In genomic region chr11:64019106-64020031, GRCh38 we compare ENCODE assay signal across 21 cellular contexts. TPM values are rescaled to one million over a fixed set of nuclear protein-coding genes. Genes with fewer than 3 reads are reported as not detected.
"Had no signal": no experiment of that assay in that cellular context is flagged by ENCODE, and none has a peak within 500 bp of the region (broad histone marks: within the 10 kb centered on the region; RNA-seq: fewer than 3 reads in every experiment).

No MANE protein-coding gene starts in this region.

- H3K27me3 Mint-ChIP-seq: activated T-helper 17 cell treated with anti-CD3 and anti-CD28 coated beads, Interleukin-2, amount 50 U/mL, for 72 hours; T-helper 17 cell had no signal

- H3K36me3 ChIP-seq: adrenal gland, prostate gland, uterus had no signal

- H3K9me3 Mint-ChIP-seq: activated naive CD4-positive, alpha-beta T cell treated with anti-CD3 and anti-CD28 coated beads, Interleukin-2, amount 10 ng/mL, durations not matched to agents 7 days and 5 days; activated T-helper 17 cell treated with anti-CD3 and anti-CD28 coated beads, Interleukin-2, amount 50 U/mL, for 72 hours; natural killer cell had no signal

- FAIRE-seq: TTC549 had no signal

- H3K4me1 ChIP-seq: prostate gland, uterus had no signal

- H3K27ac ChIP-seq: adrenal gland, epithelial cell of prostate, prostate gland, uterus had no signal

- H3K4me1 Mint-ChIP-seq: activated naive CD4-positive, alpha-beta T cell treated with anti-CD3 and anti-CD28 coated beads, Interleukin-2, amount 10 ng/mL, durations not matched to agents 7 days and 5 days; activated T-helper 17 cell treated with anti-CD3 and anti-CD28 coated beads, Interleukin-2, amount 50 U/mL, for 72 hours; natural killer cell; T-helper 17 cell had no signal

- H3K36me3 Mint-ChIP-seq: activated naive CD4-positive, alpha-beta T cell treated with anti-CD3 and anti-CD28 coated beads, Interleukin-2, amount 10 ng/mL, durations not matched to agents 7 days and 5 days; brain; natural killer cell had no signal

- H3K4me3 Mint-ChIP-seq: activated naive CD4-positive, alpha-beta T cell treated with anti-CD3 and anti-CD28 coated beads, Interleukin-2, amount 10 ng/mL, durations not matched to agents 7 days and 5 days; activated T-helper 17 cell treated with anti-CD3 and anti-CD28 coated beads, Interleukin-2, amount 50 U/mL, for 72 hours; brain; natural killer cell; T-helper 17 cell had no signal

- H3K9me3 ChIP-seq: adrenal gland, prostate gland, uterus had no signal

- DNase-seq: activated CD4-positive, alpha-beta T cell treated with anti-CD3 and anti-CD28 coated beads, Interleukin-2, amount 50 U/mL, for 1 hour; activated CD4-positive, CD25-positive, alpha-beta regulatory T cell; activated naive CD4-positive, alpha-beta T cell treated with anti-CD3 and anti-CD28 coated beads, Interleukin-2, amount 10 ng/mL, durations not matched to agents 7 days and 5 days; activated T-cell treated with anti-CD3 and anti-CD28 coated beads for 4 hours; effector memory CD4-positive, alpha-beta T cell; hippocampal formation; left colon; natural killer cell; occipital lobe; stimulated activated CD4-positive, alpha-beta T cell treated with anti-CD3 and anti-CD28 coated beads, Interleukin-2, amount 100 ng/mL, for 48 hours; stimulated activated CD8-positive, alpha-beta memory T cell treated with anti-CD3 and anti-CD28 coated beads, Interleukin-4, amount 100 ng/mL, for 48 hours; stimulated activated naive CD8-positive, alpha-beta T cell treated with anti-CD3 and anti-CD28 coated beads, Interleukin-15, Interleukin-2, amounts not matched to agents 100 U/mL and 50 U/mL, for 24 hours; T-helper 17 cell; uterus had no signal

- ATAC-seq: activated T-helper 17 cell treated with anti-CD3 and anti-CD28 coated beads, Interleukin-2, amount 50 U/mL, for 72 hours; natural killer cell; stimulated activated naive CD8-positive, alpha-beta T cell treated with anti-CD3 and anti-CD28 coated beads, Interleukin-15, Interleukin-2, amounts not matched to agents 100 U/mL and 50 U/mL, for 24 hours; T-helper 17 cell had no signal

- H3K27me3 ChIP-seq: adrenal gland, uterus had no signal

- H3K4me3 ChIP-seq: adrenal gland, prostate gland, uterus had no signal

- H3K27ac Mint-ChIP-seq: activated naive CD4-positive, alpha-beta T cell treated with anti-CD3 and anti-CD28 coated beads, Interleukin-2, amount 10 ng/mL, durations not matched to agents 7 days and 5 days; activated T-helper 17 cell treated with anti-CD3 and anti-CD28 coated beads, Interleukin-2, amount 50 U/mL, for 72 hours; natural killer cell; T-helper 17 cell had no signal

RNA-seq across cellular contexts. Expression of gene FLRT1, which starts 16.4 kb away (rescaled TPM):
- total RNA-seq: activated CD8-positive, alpha-beta memory T cell treated with anti-CD3 and anti-CD28 coated beads for 36 hours; activated T-helper 17 cell treated with anti-CD3 and anti-CD28 coated beads, Interleukin-2, amount 50 U/mL, for 72 hours; natural killer cell; T-helper 17 cell had no signal
